8 cellular contexts compared by ENCODE assay signal in the genomic region with DNA sequence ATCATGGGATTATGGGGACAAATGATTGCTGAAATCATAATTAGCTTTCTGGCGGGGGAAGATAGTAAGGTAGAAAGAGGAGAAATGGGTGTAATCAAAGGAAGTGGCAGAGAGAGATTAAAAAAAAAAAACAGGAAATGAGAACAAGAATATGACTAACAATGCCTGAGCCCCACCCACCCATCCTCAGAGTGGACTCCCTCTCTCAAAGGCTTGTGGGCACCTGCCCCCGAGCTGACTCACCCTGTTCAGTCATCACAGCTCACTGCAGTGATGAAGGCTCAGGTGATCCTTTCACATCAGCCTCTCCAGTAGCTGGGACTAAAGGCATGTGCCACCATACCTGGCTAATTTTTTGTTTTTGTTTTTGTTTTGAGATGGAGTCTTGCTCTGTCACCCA. TPM values are rescaled to one million over a fixed set of nuclear protein-coding genes. Genes with fewer than 3 reads are reported as not detected.
DNase-seq lines count a peak whose midpoint lies in the region; ATAC-seq and TF ChIP-seq lines count a peak whose summit lies in the region.

No MANE protein-coding gene starts in this region.

- BruUV-seq in Caco-2 (replicated peaks; lab: Mats Ljungman, UMichigan): no TSS peak

- no peaks in the 10 kb centered on the region for H3K9me3 ChIP-seq in Caco-2

- DNase-seq in Caco-2 (peak; percentile 31 to 72), T follicular helper cell (ENCODE audit: low read depth) (peak; percentile 89), kidney epithelial cell (ENCODE audit: low read depth) (peak; percentile 97), NCI-H1092 treated with DMSO at 0.1 percent for 48 hours (lab: John Stamatoyannopoulos, UW) (no peak)
- DNase-seq in activated naive CD8-positive, alpha-beta T cell treated with anti-CD3 and anti-CD28 coated beads, Interleukin-2, amount 50 U/mL, for 16 hours (ENCODE audit: low read depth, low spot score): peak; percentile 88
- DNase-seq in stimulated activated CD8-positive, alpha-beta memory T cell treated with anti-CD3 and anti-CD28 coated beads, Interleukin-7, amount 100 ng/mL, for 24 hours (ENCODE audit: low read depth): peak; percentile 77

- H3K4me1 Mint-ChIP-seq in Caco-2 (ENCODE audit: low read depth, unreplicated experiment): peaks cover 6% of the 10 kb centered on the region

- peaks cover 13% of the 10 kb centered on the region for H3K36me3 Mint-ChIP-seq in Caco-2 (ENCODE audit: insufficient read depth, unreplicated experiment)

- H3K27ac Mint-ChIP-seq in Caco-2 (ENCODE audit: unreplicated experiment): no peak overlapping the region

- H3K27me3 Mint-ChIP-seq in Caco-2 (ENCODE audit: insufficient read depth, unreplicated experiment): no peaks in the 10 kb centered on the region

- H3K4me3 ChIP-seq in Caco-2 (ENCODE audit: low read depth, low read length) (no peak overlapping the region), kidney epithelial cell (ENCODE audit: low read depth, low read length) (no peak overlapping the region)

- H3K4me3 Mint-ChIP-seq in Caco-2 (ENCODE audit: unreplicated experiment): no peak overlapping the region

- H3K36me3 ChIP-seq in Caco-2 (ENCODE audit: control insufficient read depth, insufficient read depth, low read length) (no peaks in the 10 kb centered on the region), kidney epithelial cell (ENCODE audit: control insufficient read depth, insufficient read depth, low read length) (no peaks in the 10 kb centered on the region)

- no peak for TF ChIP-seq CTCF in Caco-2 (IDR thresholded peaks at IDR 0.05; ENCODE audit: insufficient read depth in 1 of 2, low read depth in 1 of 2, low read length in 1 of 2, severe bottlenecking in 1 of 2, unreplicated experiment in 1 of 2)
- no peak for TF ChIP-seq CTCF in kidney epithelial cell (IDR thresholded peaks at IDR 0.05; ENCODE audit: insufficient read depth, low read length, poor library complexity, severe bottlenecking)

- H3K4me1 ChIP-seq in Caco-2: no peaks in the 10 kb centered on the region

- intact Hi-C loops in Caco-2 (cut with micrococcal nuclease; ENCODE audit: unreplicated experiment): no loop called here

- CTCF ChIA-PET in Caco-2 (lab: Charles Lee): interaction anchor here (0.6 kb wide), 1 partner anchor 27 kb away, joined by 3 read pairs; no protein-coding TSS in a partner anchor

- peaks cover 16% of the 10 kb centered on the region for H3K9me3 Mint-ChIP-seq in Caco-2 (ENCODE audit: unreplicated experiment)

- peak; percentile 92 for ATAC-seq in GM21367 (IDR thresholded peaks at IDR 0.05; ENCODE audit: unreplicated experiment)
- peak; percentile 91 for ATAC-seq in HG03571 (IDR thresholded peaks at IDR 0.05; ENCODE audit: unreplicated experiment)

- POLR2A ChIA-PET in Caco-2 (lab: Charles Lee): no interaction called here

- H3K27me3 ChIP-seq in Caco-2 (replicated peaks; ENCODE audit: control insufficient read depth, insufficient read depth, low read length) (no peaks in the 10 kb centered on the region), kidney epithelial cell (ENCODE audit: control insufficient read depth, insufficient read depth, low read length) (no peaks in the 10 kb centered on the region)

RNA-seq across cellular contexts. Expression of a gene that starts 26.4 kb away (rescaled TPM):
- total RNA-seq in Caco-2 (2022) (3,524 and 3,611 TPM in 2 replicates), kidney epithelial cell (2,692 and 3,236 TPM in 2 replicates)

RNA-seq across cellular contexts. Expression of a gene that starts 50.8 kb away (rescaled TPM):
- total RNA-seq in Caco-2 (2022) (12.2 and 16.5 TPM in 2 replicates), kidney epithelial cell (9.7 and 14.0 TPM in 2 replicates)
